Comparison of ENCODE assay signal across 8 cellular contexts in the genomic region with DNA sequence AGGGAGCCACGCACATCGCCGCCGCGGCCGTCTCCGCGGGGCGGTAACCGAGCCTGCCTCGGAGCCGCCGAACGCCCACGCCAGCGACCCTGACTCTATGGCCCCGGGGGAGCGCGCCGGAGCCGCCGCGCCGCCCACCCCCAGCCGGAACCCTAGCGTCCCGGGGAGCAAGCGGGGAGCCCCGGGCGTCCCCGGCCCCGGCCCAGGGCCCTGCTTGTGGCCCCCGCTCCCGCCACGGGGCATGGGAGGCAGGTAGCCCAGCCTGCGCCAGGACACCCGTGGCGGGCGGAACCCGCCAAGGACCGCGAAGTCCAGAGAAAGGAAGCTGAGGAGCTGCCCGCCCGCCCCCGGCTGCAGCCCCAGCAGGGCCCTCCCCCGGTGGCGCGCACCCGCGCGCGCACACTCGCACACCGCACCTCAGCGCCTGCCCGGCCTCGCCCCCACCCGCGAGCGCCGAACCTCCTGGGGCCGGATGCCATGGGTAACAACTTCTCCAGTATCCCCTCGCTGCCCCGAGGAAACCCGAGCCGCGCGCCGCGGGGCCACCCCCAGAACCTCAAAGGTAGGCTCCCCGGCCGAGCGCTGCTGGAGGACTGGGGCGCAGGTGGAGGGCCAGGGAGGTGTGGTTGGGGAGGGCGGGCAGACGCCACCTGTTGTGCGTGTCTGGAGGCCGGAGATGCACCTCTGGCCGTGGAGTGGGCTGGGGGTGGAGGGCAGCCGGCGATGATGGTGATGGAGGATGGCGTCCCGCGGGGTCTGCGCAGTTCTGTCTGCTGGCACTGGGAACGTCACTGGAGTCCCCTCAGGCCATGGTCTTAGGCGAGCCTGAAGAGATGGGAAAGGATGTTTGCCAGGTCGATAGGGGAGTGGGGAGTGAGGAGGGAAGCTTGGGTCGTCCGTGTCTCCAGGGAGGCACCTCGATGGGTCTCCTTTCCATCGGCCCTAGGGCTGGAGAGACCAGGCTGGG. TPM values are rescaled to one million over a fixed set of nuclear protein-coding genes. Genes with fewer than 3 reads are reported as not detected.
DNase-seq lines count a peak whose midpoint lies in the region; ATAC-seq, FAIRE-seq and TF ChIP-seq lines count a peak whose summit lies in the region.
"Had no signal": no experiment of that assay in that cellular context is flagged by ENCODE, and none has a peak within 500 bp of the region (broad histone marks: within the 10 kb centered on the region; RNA-seq: fewer than 3 reads in every experiment).

No MANE protein-coding gene starts in this region.

- H3K79me2 ChIP-seq in GM23248 (ENCODE audit: insufficient read depth), result no peaks in the 10 kb centered on the region

- H3K27me3 Mint-ChIP-seq in T-helper 1 cell treated with Interleukin-12 subunit alpha and Interleukin-12 subunit beta and Interleukin-4 antibody, amounts not matched to agents 30 μg/mL and 1 μg/mL, for 36 hours (ENCODE audit: low read depth), result peaks cover 68% of the 10 kb centered on the region
- H3K27me3 Mint-ChIP-seq in naive B cell, result peaks cover 42 to 67% (median 67%) of the 10 kb centered on the region in 3 donors

- no peaks in the 10 kb centered on the region for H3K9me3 Mint-ChIP-seq in T-helper 1 cell treated with Interleukin-12 subunit alpha and Interleukin-12 subunit beta and Interleukin-4 antibody, amounts not matched to agents 30 μg/mL and 1 μg/mL, for 36 hours
- no peaks in the 10 kb centered on the region for H3K9me3 Mint-ChIP-seq in naive B cell

- TF ChIP-seq CTCF in D721Med (IDR thresholded peaks at IDR 0.05; ENCODE audit: insufficient read depth, missing control alignments), result no peak

- peaks cover 11% of the 10 kb centered on the region for H3F3A ChIP-seq in GM23248 (ENCODE audit: insufficient read depth)

- peak overlapping the region; percentile 59 for H2AFZ ChIP-seq in GM23248

- H3K27me3 ChIP-seq in GM23248 (replicated peaks; ENCODE audit: insufficient read depth), result peaks cover 36% of the 10 kb centered on the region
- peaks cover 12% of the 10 kb centered on the region for H3K27me3 ChIP-seq in effector memory CD4-positive, alpha-beta T cell (replicated peaks; ENCODE audit: control insufficient read depth, insufficient read depth, low read length, poor library complexity, severe bottlenecking)

- no peaks in the 10 kb centered on the region for H3K36me3 ChIP-seq in GM23248 (ENCODE audit: low read depth)
- H3K36me3 ChIP-seq in effector memory CD4-positive, alpha-beta T cell (ENCODE audit: control insufficient read depth, insufficient read depth, low read length), result no peaks in the 10 kb centered on the region

- peak overlapping the region; percentile 66 for H3K4me3 ChIP-seq in GM23248
- H3K4me3 ChIP-seq in effector memory CD4-positive, alpha-beta T cell (ENCODE audit: insufficient read depth, low read depth, low read length, poor library complexity, severe bottlenecking), result peak overlapping the region; percentile 54

- peaks cover 12% of the 10 kb centered on the region for H3K4me1 ChIP-seq in GM23248 (ENCODE audit: insufficient read depth)
- peaks cover 15% of the 10 kb centered on the region for H3K4me1 ChIP-seq in effector memory CD4-positive, alpha-beta T cell (ENCODE audit: control insufficient read depth, insufficient read depth, low read length, poor library complexity, severe bottlenecking)

- ATAC-seq in naive B cell (ENCODE audit: low read depth in 2 of 2) (peak; percentile 9 to 26), GM21723 (IDR thresholded peaks at IDR 0.05; ENCODE audit: unreplicated experiment) (no peak)

- H3K9me3 ChIP-seq in GM23248 (ENCODE audit: low read depth), result no peaks in the 10 kb centered on the region
- no peaks in the 10 kb centered on the region for H3K9me3 ChIP-seq in effector memory CD4-positive, alpha-beta T cell (ENCODE audit: control insufficient read depth, low read length)

- in situ Hi-C loops in GM23248 (cut with MboI), result no loop called here

- 0 out of 2 replicates have a peak overlapping the region, but pooled peaks have one; percentile 25 for H3K9ac ChIP-seq in GM23248

- H3K27ac Mint-ChIP-seq in T-helper 1 cell treated with Interleukin-12 subunit alpha and Interleukin-12 subunit beta and Interleukin-4 antibody, amounts not matched to agents 30 μg/mL and 1 μg/mL, for 36 hours, result no peak overlapping the region
- no peak overlapping the region for H3K27ac Mint-ChIP-seq in naive B cell

- H3K4me2 ChIP-seq in GM23248 (ENCODE audit: unreplicated experiment), result peak overlapping the region; percentile 65

- no peaks in the 10 kb centered on the region for H3K36me3 Mint-ChIP-seq in T-helper 1 cell treated with Interleukin-12 subunit alpha and Interleukin-12 subunit beta and Interleukin-4 antibody, amounts not matched to agents 30 μg/mL and 1 μg/mL, for 36 hours (ENCODE audit: low read depth)
- no peaks in the 10 kb centered on the region for H3K36me3 Mint-ChIP-seq in naive B cell

- no peaks in the 10 kb centered on the region for H3K9me2 ChIP-seq in GM23248 (ENCODE audit: insufficient read depth)

- no peaks in the 10 kb centered on the region for H4K20me1 ChIP-seq in GM23248 (ENCODE audit: insufficient read depth)

- H3K4me3 Mint-ChIP-seq in T-helper 1 cell treated with Interleukin-12 subunit alpha and Interleukin-12 subunit beta and Interleukin-4 antibody, amounts not matched to agents 30 μg/mL and 1 μg/mL, for 36 hours, result peak overlapping the region; percentile 58
- H3K4me3 Mint-ChIP-seq in naive B cell, result peak overlapping the region; percentile 52 to 83 (median 74)

- no peak for FAIRE-seq in D721Med (lab: Jason Lieb, UNC)

- H3K27ac ChIP-seq in GM23248, result no peak overlapping the region
- no peak overlapping the region for H3K27ac ChIP-seq in effector memory CD4-positive, alpha-beta T cell (ENCODE audit: insufficient read depth, low read length, poor library complexity, severe bottlenecking)

- DNase-seq in GM23248 (peak; percentile 45), naive B cell (no peak), D721Med (ENCODE audit: insufficient read length, low spot score) (no peak), A172 (ENCODE audit: low spot score) (no peak)
- no peak for DNase-seq in effector memory CD4-positive, alpha-beta T cell

- 8 to 10% methylated on average over 43 to 67 of the region's 92 CpGs for WGBS in GM23248 (ENCODE audit: low coverage in 1 of 2, low lambda C conversion rate in 2 of 2, missing lambda C conversion rate in 2 of 2), 2 experiments

- peaks cover 12% of the 10 kb centered on the region for H3K4me1 Mint-ChIP-seq in T-helper 1 cell treated with Interleukin-12 subunit alpha and Interleukin-12 subunit beta and Interleukin-4 antibody, amounts not matched to agents 30 μg/mL and 1 μg/mL, for 36 hours (ENCODE audit: low read depth)
- peaks cover 23 to 37% (median 36%) of the 10 kb centered on the region in 3 donors for H3K4me1 Mint-ChIP-seq in naive B cell

RNA-seq across cellular contexts. Expression of gene NEURL1, which starts 0.7 kb away (rescaled TPM):
- total RNA-seq in GM23248 (2014; rRNA removed; shearing (Covaris generic)), result 0.63 and 1.1 TPM in 2 replicates
- polyA plus RNA-seq in GM23248 (2016; fragmentation: Nextera tagmentation; extraction: Ambion mirVana) (1.5 TPM in 2 replicates), naive B cell (ENCODE audit: low read depth in 6 of 6) (under 1 TPM; 0.21 to 0.83 (median 0.33) TPM)
- 0.17 TPM in 1 of 2 replicates, not detected in the other for total RNA-seq in A172 (2014; rRNA removed; shearing (Covaris generic))

RNA-seq across cellular contexts. Expression of gene CALHM3, which starts 15.2 kb away (rescaled TPM):
- total RNA-seq in GM23248 (2014; rRNA removed; shearing (Covaris generic)), result not detected in 2 replicates
- polyA plus RNA-seq in GM23248 (2016; fragmentation: Nextera tagmentation; extraction: Ambion mirVana) (not detected in 2 replicates), naive B cell (ENCODE audit: low read depth in 6 of 6) (not detected)
- total RNA-seq in A172 (2014; rRNA removed; shearing (Covaris generic)), result 4.7 and 4.8 TPM in 2 replicates
- total RNA-seq: T-helper 2 cell treated with Interferon-gamma antibody and Interleukin-4, amounts not matched to agents 100 ng/mL and 5 ng/mL, for 36 hours had no signal

RNA-seq across cellular contexts. Expression of gene CALHM1, which starts 35.5 kb away (rescaled TPM):
- total RNA-seq in GM23248 (2014; rRNA removed; shearing (Covaris generic)), result not detected in 2 replicates
- 0.08 TPM in 1 of 2 replicates, not detected in the other for polyA plus RNA-seq in GM23248 (2016; fragmentation: Nextera tagmentation; extraction: Ambion mirVana)
- not detected for polyA plus RNA-seq in naive B cell (ENCODE audit: low read depth in 6 of 6)
- total RNA-seq in A172 (2014; rRNA removed; shearing (Covaris generic)), result not detected in 2 replicates

RNA-seq across cellular contexts. Expression of gene CALHM2, which starts 42.0 kb away (rescaled TPM):
- 62.6 and 74.3 TPM in 2 replicates for total RNA-seq in GM23248 (2014; rRNA removed; shearing (Covaris generic))
- 78.6 and 80.0 TPM in 2 replicates for polyA plus RNA-seq in GM23248 (2016; fragmentation: Nextera tagmentation; extraction: Ambion mirVana)
- 1 to 10 TPM in 2 of 6 donors, under 1 TPM in 3, not detected in 1; 0.39 to 2.3 (median 1.00) TPM for polyA plus RNA-seq in naive B cell (ENCODE audit: low read depth in 6 of 6)
- 24.5 and 26.0 TPM in 2 replicates for total RNA-seq in A172 (2014; rRNA removed; shearing (Covaris generic))
